1 cellular context compared by ENCODE assay signal in the genomic region with DNA sequence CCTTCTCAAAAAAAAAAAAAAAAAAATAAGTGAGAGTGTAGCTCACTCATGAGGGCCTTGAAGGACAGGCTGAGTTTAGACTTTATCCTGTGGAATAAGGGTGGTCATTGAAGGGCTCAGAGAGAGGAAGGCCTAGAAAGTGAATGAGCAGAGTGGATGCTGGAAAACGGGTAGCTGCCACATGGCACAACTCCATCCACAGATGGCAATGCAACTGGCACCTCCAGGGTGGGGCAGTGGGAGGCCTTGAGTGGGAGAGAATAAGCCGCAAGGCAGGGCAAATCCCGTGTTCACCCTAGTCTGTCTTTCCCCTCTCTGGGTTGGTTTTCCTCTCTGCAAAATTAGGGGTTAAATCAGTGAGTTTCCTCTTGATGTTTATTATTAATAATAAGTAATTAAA.
TF ChIP-seq lines count a peak whose summit lies in the region.

No MANE protein-coding gene starts in this region.

TF ChIP-seq in HepG2, 621 proteins besides CTCF, POLR2A, EP300 and RAD21:
- TF ChIP-seq NFATC3 (CRISPR knock-in tag; IDR thresholded peaks at IDR 0.05) (no peak), ZNF367 (CRISPR knock-in tag; IDR thresholded peaks at IDR 0.05; ENCODE audit: borderline replicate concordance) (no peak), SATB2 (CRISPR knock-in tag; IDR thresholded peaks at IDR 0.05) (no peak)
- TF ChIP-seq, protein P1, sequence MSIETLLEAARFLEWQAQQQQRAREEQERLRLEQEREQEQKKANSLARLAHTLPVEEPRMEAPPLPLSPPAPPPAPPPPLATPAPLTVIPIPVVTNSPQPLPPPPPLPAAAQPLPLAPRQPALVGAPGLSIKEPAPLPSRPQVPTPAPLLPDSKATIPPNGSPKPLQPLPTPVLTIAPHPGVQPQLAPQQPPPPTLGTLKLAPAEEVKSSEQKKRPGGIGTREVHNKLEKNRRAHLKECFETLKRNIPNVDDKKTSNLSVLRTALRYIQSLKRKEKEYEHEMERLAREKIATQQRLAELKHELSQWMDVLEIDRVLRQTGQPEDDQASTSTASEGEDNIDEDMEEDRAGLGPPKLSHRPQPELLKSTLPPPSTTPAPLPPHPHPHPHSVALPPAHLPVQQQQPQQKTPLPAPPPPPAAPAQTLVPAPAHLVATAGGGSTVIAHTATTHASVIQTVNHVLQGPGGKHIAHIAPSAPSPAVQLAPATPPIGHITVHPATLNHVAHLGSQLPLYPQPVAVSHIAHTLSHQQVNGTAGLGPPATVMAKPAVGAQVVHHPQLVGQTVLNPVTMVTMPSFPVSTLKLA (IDR thresholded peaks at IDR 0.05): 0 out of 2 replicates have a peak, but pooled peaks have one; percentile 10
